Comparison of ENCODE assay signal across 8 cellular contexts in the genomic region with DNA sequence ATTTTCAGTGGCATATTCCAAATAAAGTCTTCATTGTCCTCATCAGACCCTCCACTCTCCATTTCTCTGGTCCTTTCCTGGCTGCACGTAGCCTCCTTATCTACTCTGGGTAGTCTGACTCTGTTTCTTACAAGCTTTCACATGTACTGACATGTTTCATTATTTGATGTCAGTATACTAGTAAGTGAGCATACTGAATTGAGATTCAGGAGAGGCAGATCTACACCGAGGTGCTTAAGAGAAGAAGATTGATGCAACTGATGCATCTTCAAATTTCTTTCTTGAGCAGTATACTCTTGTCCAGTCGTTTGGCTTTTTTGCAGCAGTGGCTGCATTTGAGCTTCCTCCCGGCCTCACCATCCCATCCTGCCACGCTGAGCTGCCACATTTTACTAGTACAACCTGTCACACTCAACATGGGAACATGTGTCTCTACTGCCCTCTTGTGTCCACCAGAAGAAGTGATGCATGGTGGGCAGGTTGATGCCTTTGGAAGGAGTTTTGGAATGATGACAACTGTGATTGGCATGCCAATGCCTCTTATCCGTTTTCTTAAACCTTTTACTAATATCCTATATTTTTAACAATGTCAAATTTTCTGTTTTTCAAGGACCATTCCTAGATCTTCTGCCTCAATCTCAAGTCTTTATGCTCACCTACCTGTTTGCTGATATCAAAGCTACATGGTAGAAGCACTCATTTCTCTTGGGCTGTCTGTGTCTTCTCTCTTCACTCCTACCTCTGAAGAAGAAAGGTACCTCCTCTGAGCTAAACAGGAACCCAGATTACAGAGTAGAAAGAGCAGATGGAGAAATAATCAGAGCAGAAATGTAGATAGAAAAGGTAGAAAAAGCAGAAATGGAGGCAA.
DNase-seq lines count a peak whose midpoint lies in the region; ATAC-seq lines count a peak whose summit lies in the region.

No MANE protein-coding gene starts in this region.

- ATAC-seq in HG02798 (IDR thresholded peaks at IDR 0.05; ENCODE audit: poor library complexity, unreplicated experiment) = peak; percentile 97

- DNase-seq in activated gamma-delta T cell treated with Interleukin-2 at 50 U/mL for 16 hours (peak; percentile 54), activated gamma-delta T cell (lab: John Stamatoyannopoulos, UW) (no peak), NCI-H1105 treated with DMSO at 0.1 percent for 48 hours (lab: John Stamatoyannopoulos, UW) (peak; percentile 75), T-helper 1 cell (peak; percentile 11 to 79 (median 50)), amniotic epithelial cell (ENCODE audit: low read depth) (peak; percentile 54), hippocampal formation (lab: John Stamatoyannopoulos, UW) (peak; percentile 15 to 45)
- peak; percentile 39 to 53 for DNase-seq in stimulated activated CD4-positive, alpha-beta T cell treated with anti-CD3 and anti-CD28 coated beads, Interleukin-12 subunit alpha, Interleukin-12 subunit beta, amount 100 ng/mL, for 24 hours (ENCODE audit: low read depth in 2 of 2)
